Comparison of ENCODE assay signal across 35 cellular contexts in the genomic region with DNA sequence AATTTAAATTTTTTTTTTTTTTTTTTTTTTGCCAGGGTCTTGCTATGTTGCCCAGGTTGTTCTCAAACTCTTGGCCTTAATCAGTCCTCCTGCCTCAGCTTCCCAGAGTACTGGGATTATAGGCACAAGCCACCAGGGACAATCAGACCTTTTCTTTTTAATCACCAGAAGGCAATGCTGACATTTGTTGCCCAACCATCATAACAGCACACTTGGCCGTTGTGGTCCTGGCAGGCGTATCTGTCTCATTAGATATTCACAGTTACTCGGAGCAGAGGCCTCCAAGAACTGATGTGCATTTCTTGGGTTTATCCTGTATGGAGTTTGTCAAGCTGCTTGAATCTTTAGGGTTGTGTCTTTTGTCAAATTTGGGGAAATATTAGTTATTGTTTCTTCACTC.
"Had no signal": no experiment of that assay in that cellular context is flagged by ENCODE, and none has a peak within 500 bp of the region (broad histone marks: within the 10 kb centered on the region; RNA-seq: fewer than 3 reads in every experiment).

No MANE protein-coding gene starts in this region.

- H3K4me3 ChIP-seq: MG63 had no signal

- H3K27ac ChIP-seq: KMS-11 had no signal

- H3K27me3 ChIP-seq: MG63 had no signal

- H3K36me3 ChIP-seq: MG63 had no signal

- H3K9me3 ChIP-seq: MG63 had no signal

- DNase-seq: Karpas-422, Kasumi-1, KBM-7, KG1, MG63, MM.1S, MV-4-11, NCI-H1048, NCI-H1092, NCI-H1092 treated with DMSO at 0.1 percent for 48 hours, NCI-H1105, NCI-H1105 treated with DMSO at 0.1 percent for 48 hours, NCI-H1417, NCI-H1417 treated with DMSO at 0.1 percent for 48 hours, NCI-H1436, NCI-H1436 treated with DMSO at 0.1 percent for 48 hours, NCI-H146, NCI-H1694, NCI-H1694 treated with DMSO at 0.1 percent for 48 hours, NCI-H187, NCI-H187 treated with DMSO at 0.1 percent for 48 hours, NCI-H1930, NCI-H2029, NCI-H2029 treated with DMSO at 0.1 percent for 48 hours, NCI-H2081, NCI-H2081 treated with DMSO at 0.1 percent for 48 hours, NCI-H2107, NCI-H2171, NCI-H2171 treated with DMSO at 0.1 percent for 48 hours, NCI-H2227 treated with DMSO at 0.1 percent for 48 hours, NCI-H226, NCI-H345, NCI-H446, NCI-H446 treated with DMSO at 0.1 percent for 48 hours had no signal
